In the genomic region with DNA sequence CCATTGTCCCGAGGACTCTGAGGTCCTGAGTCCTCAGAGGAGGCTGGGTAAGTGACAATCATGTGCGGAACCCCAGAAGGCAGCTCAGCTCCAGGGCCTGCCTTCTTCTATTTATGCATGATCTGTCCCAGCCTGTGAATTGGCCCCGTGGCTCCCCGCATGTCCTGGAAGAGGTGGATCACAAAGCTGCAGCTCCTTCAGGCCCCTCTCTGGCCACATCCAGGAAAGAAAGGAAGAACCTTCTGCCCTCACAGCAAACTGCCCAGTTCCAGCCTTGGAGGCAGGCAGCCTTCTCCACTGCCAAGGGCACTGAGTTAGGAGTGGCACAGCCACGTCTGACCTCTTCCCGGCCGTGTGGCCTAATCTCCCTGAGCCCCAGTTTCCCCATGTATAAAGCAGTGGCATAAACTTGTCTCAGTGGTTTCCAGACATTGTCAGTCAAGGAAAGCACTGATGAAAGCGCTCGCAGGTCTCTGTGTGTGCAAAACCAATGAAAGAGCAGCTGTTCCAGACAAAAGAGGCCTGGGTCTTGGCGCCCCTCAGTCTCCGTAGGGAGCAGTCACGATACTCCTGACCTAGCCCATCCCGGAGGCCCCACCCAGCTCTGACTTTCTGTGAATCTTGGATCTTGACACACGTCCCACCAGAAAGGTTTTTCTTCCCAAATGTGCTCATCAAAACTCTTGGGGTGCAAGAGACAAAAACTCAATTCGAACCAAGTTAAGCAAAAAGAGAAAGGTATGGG, we compare ENCODE assay signal across 22 cellular contexts.
DNase-seq lines count a peak whose midpoint lies in the region; ATAC-seq, FAIRE-seq and TF ChIP-seq lines count a peak whose summit lies in the region.
"Had no signal": no experiment of that assay in that cellular context is flagged by ENCODE, and none has a peak within 500 bp of the region (broad histone marks: within the 10 kb centered on the region; RNA-seq: fewer than 3 reads in every experiment).

No MANE protein-coding gene starts in this region.

- WGBS in H1 (ENCODE audit: extremely low coverage in 1 of 2, insufficient coverage in 1 of 2, insufficient read length in 1 of 2, insufficient replicate concordance in 2 of 2, low coverage in 1 of 2, low lambda C conversion rate in 2 of 2, missing lambda C conversion rate in 1 of 2), 2 experiments = 79% methylated on average over 15 of the region's 15 CpGs; no CpG with 5 or more reads in 1 of the 2 experiments
- no CpG with 5 or more reads among the region's 15 CpGs for WGBS in neuronal stem cell (ENCODE audit: extremely low coverage in 2 of 2, insufficient read length in 2 of 2, insufficient replicate concordance in 1 of 2), 2 donors

- H3K4me3 ChIP-seq in GM23338 (no peak overlapping the region), H1 (ENCODE audit: extremely low read depth in 1 of 4, insufficient read depth in 2 of 4, low read depth in 3 of 4, low read length in 4 of 4) (no peak overlapping the region), neuronal stem cell (ENCODE audit: low read length in 2 of 2) (no peak overlapping the region), lower lobe of right lung (no peak overlapping the region)
- H3K4me3 ChIP-seq: A549; BLaER1 treated with 17β-estradiol and CSF1 and Interleukin-3, amounts not matched to agents 10 nM and 100 nM had no signal

- no peak overlapping the region for H2BK12ac ChIP-seq in H1 (ENCODE audit: low read depth, low read length)
- H2BK12ac ChIP-seq in neuronal stem cell (ENCODE audit: low read length) = no peak overlapping the region

- H3K4me1 ChIP-seq in GM23338 (ENCODE audit: insufficient read depth) (peaks cover 6% of the 10 kb centered on the region; the same call in 1 of the 2 replicates), H1 (replicated peaks in 1 of 4; ENCODE audit: control insufficient read depth in 3 of 4, insufficient read depth in 4 of 4, low read length in 3 of 4) (peaks cover 0 to 2% (median 0%) of the 10 kb centered on the region in 4 experiments; a peak in 1 of 7 replicates), neuronal stem cell (ENCODE audit: control insufficient read depth in 2 of 2, insufficient read depth in 1 of 2, low read depth in 1 of 2, low read length in 2 of 2) (peaks cover 0 to 3% of the 10 kb centered on the region in 2 donors), lower lobe of right lung (peaks cover 17% of the 10 kb centered on the region)
- H3K4me1 ChIP-seq: A549 had no signal

- peak overlapping the region; percentile 95; the same call in 1 of the 2 replicates for H2BK15ac ChIP-seq in H1 (ENCODE audit: low read length)
- no peak overlapping the region for H2BK15ac ChIP-seq in neuronal stem cell (ENCODE audit: low read length)

- H2BK5ac ChIP-seq in H1 (ENCODE audit: low read depth, low read length) = no peak overlapping the region
- no peak overlapping the region for H2BK5ac ChIP-seq in neuronal stem cell (ENCODE audit: low read length)

- H3K36me3 ChIP-seq in GM23338 (ENCODE audit: insufficient read depth) (no peaks in the 10 kb centered on the region), H1 (ENCODE audit: control insufficient read depth in 2 of 4, insufficient read depth in 4 of 4, low read length in 3 of 4) (no peaks in the 10 kb centered on the region), neuronal stem cell (replicated peaks in 1 of 2; ENCODE audit: control insufficient read depth in 2 of 2, insufficient read depth in 2 of 2, low read length in 2 of 2) (no peaks in the 10 kb centered on the region), lower lobe of right lung (no peaks in the 10 kb centered on the region)
- H3K36me3 ChIP-seq: BLaER1 treated with 17β-estradiol and CSF1 and Interleukin-3, amounts not matched to agents 10 nM and 100 nM had no signal

- no peak overlapping the region for H2BK20ac ChIP-seq in H1 (ENCODE audit: low read length)

- H2AK5ac ChIP-seq in H1 (ENCODE audit: low read depth, low read length) (no peak overlapping the region), neuronal stem cell (ENCODE audit: low read depth, low read length) (peak overlapping the region; percentile 67)

- peak; percentile 49 for DNase-seq in activated CD8-positive, alpha-beta memory T cell treated with anti-CD3 and anti-CD28 coated beads for 24 hours
- DNase-seq in activated CD8-positive, alpha-beta memory T cell treated with anti-CD3 and anti-CD28 coated beads, Interleukin-2, amount 10 ng/mL, durations not matched to agents 7 days and 5 days = no peak
- no peak for DNase-seq in GM23338 (ENCODE audit: low spot score)
- DNase-seq in H1 (ENCODE audit: low read depth in 1 of 2, low spot score in 2 of 2) = no peak
- DNase-seq in neuronal stem cell (ENCODE audit: low spot score) = no peak
- DNase-seq in lower lobe of right lung = no peak
- DNase-seq in OCI-M1 (lab: John Stamatoyannopoulos, UW) = no peak
- DNase-seq: AML-193; Caco-2; Calu3; CD4-positive, alpha-beta T cell; CD8-positive, alpha-beta T cell; DMS79 treated with DMSO at 0.1 percent for 48 hours; GF-D8 had no signal

- H2AFZ ChIP-seq in GM23338 (peak overlapping the region; percentile 10; the same call in 1 of the 2 replicates), H1 (ENCODE audit: low read length) (peak overlapping the region; percentile 45; the same call in 1 of the 2 replicates), neuronal stem cell (ENCODE audit: low read length) (no peak overlapping the region)

- TF ChIP-seq CTCF in GM23338 (conservative IDR thresholded peaks at IDR 0.05; ENCODE audit: low read depth in 2 of 2) (no peak), H1 (IDR thresholded peaks at IDR 0.05; ENCODE audit: control extremely low read depth in 1 of 3, insufficient read depth in 1 of 3, low read depth in 1 of 3, low read length in 3 of 3) (no peak), lower lobe of right lung (IDR thresholded peaks at IDR 0.05) (no peak)

- TF ChIP-seq EP300 in H1 (IDR thresholded peaks at IDR 0.05; ENCODE audit: borderline replicate concordance in 1 of 2, low read depth in 2 of 2, low read length in 2 of 2) = no peak

- intact Hi-C loops in lower lobe of right lung (cut with DNase I) = no loop called here

- TF ChIP-seq POLR2A in H1 (IDR thresholded peaks at IDR 0.05; ENCODE audit: control extremely low read depth in 1 of 2, low read depth in 2 of 2, low read length in 2 of 2) = no peak

- CTCF ChIA-PET in activated CD8-positive, alpha-beta memory T cell treated with anti-CD3 and anti-CD28 coated beads, Interleukin-2, amount 10 ng/mL, durations not matched to agents 7 days and 5 days (lab: Charles Lee) = no interaction called here
- CTCF ChIA-PET in H1 (lab: Charles Lee; ENCODE audit: partially characterized antibody) = interaction anchor here (0.9 kb wide), 1 partner anchor 53 kb away, joined by 4 read pairs; no protein-coding TSS in a partner anchor

- no peaks in the 10 kb centered on the region for H3K79me1 ChIP-seq in H1 (ENCODE audit: low read depth, low read length)
- H3K79me1 ChIP-seq in neuronal stem cell (ENCODE audit: low read depth, low read length) = no peaks in the 10 kb centered on the region

- H3K9me3 Mint-ChIP-seq in activated CD8-positive, alpha-beta memory T cell treated with anti-CD3 and anti-CD28 coated beads, Interleukin-2, amount 10 ng/mL, durations not matched to agents 7 days and 5 days (ENCODE audit: low read depth) = no peaks in the 10 kb centered on the region
- no peaks in the 10 kb centered on the region for H3K9me3 Mint-ChIP-seq in GM23338
- H3K9me3 Mint-ChIP-seq: CD4-positive, alpha-beta T cell; CD8-positive, alpha-beta T cell had no signal

- FAIRE-seq in H1 (lab: Jason Lieb, UNC) = no peak
- FAIRE-seq: A549, D721Med, G401.6, GM12891 had no signal

- TF ChIP-seq RAD21 in H1 (IDR thresholded peaks at IDR 0.05 in 1 of 2, conservative IDR thresholded peaks at IDR 0.05 in 1 of 2; ENCODE audit: low read depth in 2 of 2, low read length in 2 of 2) = no peak

- H4K20me1 ChIP-seq in GM23338 (replicated peaks; ENCODE audit: insufficient read depth) = no peaks in the 10 kb centered on the region
- H4K20me1 ChIP-seq in H1 (replicated peaks in 1 of 2; ENCODE audit: control insufficient read depth in 1 of 2, insufficient read depth in 2 of 2, low read length in 2 of 2) = no peaks in the 10 kb centered on the region
- H4K20me1 ChIP-seq: BLaER1 treated with 17β-estradiol and CSF1 and Interleukin-3, amounts not matched to agents 10 nM and 100 nM had no signal

- no peak overlapping the region for H3K56ac ChIP-seq in H1 (replicated peaks; ENCODE audit: insufficient read length, low read depth, low read length)

- no peaks in the 10 kb centered on the region for H3K23me2 ChIP-seq in H1 (ENCODE audit: low read depth, low read length)

- H3K4ac ChIP-seq in H1 (replicated peaks; ENCODE audit: insufficient read length, low read depth, low read length) = no peak overlapping the region
- H3K4ac ChIP-seq in neuronal stem cell (ENCODE audit: low read length) = no peak overlapping the region

- no peaks in the 10 kb centered on the region for H3K27me3 ChIP-seq in GM23338 (ENCODE audit: insufficient read depth)
- H3K27me3 ChIP-seq in H1 (replicated peaks in 1 of 4; ENCODE audit: control insufficient read depth in 3 of 4, extremely low read depth in 1 of 4, insufficient read depth in 3 of 4, low read length in 3 of 4) = no peaks in the 10 kb centered on the region
- peaks cover 0 to 52% (median 0%) of the 10 kb centered on the region in 3 experiments for H3K27me3 ChIP-seq in neuronal stem cell (ENCODE audit: control insufficient read depth in 3 of 3, insufficient read depth in 3 of 3, low read depth in 1 of 3, low read length in 3 of 3)
- no peaks in the 10 kb centered on the region for H3K27me3 ChIP-seq in lower lobe of right lung (ENCODE audit: low read depth)

- no peaks in the 10 kb centered on the region for H3F3A ChIP-seq in GM23338 (replicated peaks; ENCODE audit: low read depth)

- H4K5ac ChIP-seq in H1 (ENCODE audit: insufficient read length, low read depth, low read length) = no peak overlapping the region

- peaks cover 31% of the 10 kb centered on the region for H3K4me1 Mint-ChIP-seq in activated CD8-positive, alpha-beta memory T cell treated with anti-CD3 and anti-CD28 coated beads, Interleukin-2, amount 10 ng/mL, durations not matched to agents 7 days and 5 days
- peaks cover 15% of the 10 kb centered on the region; the same call in 2 of the 3 replicates for H3K4me1 Mint-ChIP-seq in GM23338

- H3K18ac ChIP-seq in H1 (ENCODE audit: extremely low read depth, low read length) (no peak overlapping the region), neuronal stem cell (ENCODE audit: low read length) (peak overlapping the region; percentile 24)

- no peak for ATAC-seq in activated CD8-positive, alpha-beta memory T cell treated with anti-CD3 and anti-CD28 coated beads, Interleukin-2, amount 10 ng/mL, durations not matched to agents 7 days and 5 days
- ATAC-seq in GM23338 (no peak), lower lobe of right lung (no peak)
- ATAC-seq: A549; CD8-positive, alpha-beta T cell had no signal

- peaks cover 3% of the 10 kb centered on the region for H3K36me3 Mint-ChIP-seq in activated CD8-positive, alpha-beta memory T cell treated with anti-CD3 and anti-CD28 coated beads, Interleukin-2, amount 10 ng/mL, durations not matched to agents 7 days and 5 days
- H3K36me3 Mint-ChIP-seq in GM23338 (ENCODE audit: low read depth) = no peaks in the 10 kb centered on the region
- H3K36me3 Mint-ChIP-seq: CD8-positive, alpha-beta T cell had no signal

- POLR2A ChIA-PET in H1 (lab: Charles Lee; ENCODE audit: partially characterized antibody) = no interaction called here

- H3K4me3 Mint-ChIP-seq in activated CD8-positive, alpha-beta memory T cell treated with anti-CD3 and anti-CD28 coated beads, Interleukin-2, amount 10 ng/mL, durations not matched to agents 7 days and 5 days = no peak overlapping the region
- no peak overlapping the region for H3K4me3 Mint-ChIP-seq in GM23338
- H3K4me3 Mint-ChIP-seq: B cell; CD4-positive, alpha-beta T cell; CD8-positive, alpha-beta T cell had no signal

- no peak overlapping the region for H3K27ac Mint-ChIP-seq in activated CD8-positive, alpha-beta memory T cell treated with anti-CD3 and anti-CD28 coated beads, Interleukin-2, amount 10 ng/mL, durations not matched to agents 7 days and 5 days
- no peak overlapping the region for H3K27ac Mint-ChIP-seq in GM23338
- H3K27ac Mint-ChIP-seq: B cell; CD4-positive, alpha-beta T cell; CD8-positive, alpha-beta T cell had no signal

- no peak overlapping the region for H3K4me2 ChIP-seq in GM23338
- no peak overlapping the region for H3K4me2 ChIP-seq in H1 (ENCODE audit: insufficient read depth in 1 of 2, low read depth in 2 of 2, low read length in 2 of 2)
- H3K4me2 ChIP-seq in neuronal stem cell (ENCODE audit: insufficient read depth, low read length, poor library complexity, severe bottlenecking) = no peak overlapping the region
- H3K4me2 ChIP-seq: A549; BLaER1 treated with 17β-estradiol and CSF1 and Interleukin-3, amounts not matched to agents 10 nM and 100 nM had no signal

- H3K9me3 ChIP-seq in H1 (ENCODE audit: insufficient read depth in 2 of 2, low read depth in 1 of 2, low read length in 1 of 2) (0 out of 4 replicates have a peak, but pooled peaks cover 0 to 3% of the 10 kb centered on the region in 2 experiments), neuronal stem cell (replicated peaks in 1 of 2; ENCODE audit: control insufficient read depth in 2 of 2, insufficient read depth in 1 of 2, low read depth in 1 of 2, low read length in 2 of 2) (no peaks in the 10 kb centered on the region), lower lobe of right lung (no peaks in the 10 kb centered on the region)
- H3K9me3 ChIP-seq: A549, Caco-2 had no signal

- no peaks in the 10 kb centered on the region for H3K79me2 ChIP-seq in GM23338 (replicated peaks; ENCODE audit: insufficient read depth)
- H3K79me2 ChIP-seq in H1 (ENCODE audit: control insufficient read depth in 1 of 2, insufficient read depth in 2 of 2, low read length in 2 of 2) = no peaks in the 10 kb centered on the region

- no peak overlapping the region for H2BK120ac ChIP-seq in H1 (replicated peaks; ENCODE audit: low read depth, low read length)
- H2BK120ac ChIP-seq in neuronal stem cell (ENCODE audit: low read depth, low read length) = no peak overlapping the region

- H3K27ac ChIP-seq in GM23338 (ENCODE audit: low read depth) (no peak overlapping the region), H1 (ENCODE audit: low read depth, low read length) (no peak overlapping the region), neuronal stem cell (replicated peaks; ENCODE audit: low read length) (no peak overlapping the region), lower lobe of right lung (no peak overlapping the region)
- H3K27ac ChIP-seq: 22Rv1; A549; BLaER1 treated with 17β-estradiol and CSF1 and Interleukin-3, amounts not matched to agents 10 nM and 100 nM; C4-2B had no signal

- H3K23ac ChIP-seq in H1 (ENCODE audit: insufficient read length) = no peak overlapping the region
- no peak overlapping the region for H3K23ac ChIP-seq in neuronal stem cell (ENCODE audit: low read depth, low read length, poor library complexity)

- H3K9me2 ChIP-seq in GM23338 (ENCODE audit: insufficient read depth) = no peaks in the 10 kb centered on the region

- H3K27me3 Mint-ChIP-seq in activated CD8-positive, alpha-beta memory T cell treated with anti-CD3 and anti-CD28 coated beads, Interleukin-2, amount 10 ng/mL, durations not matched to agents 7 days and 5 days = peaks cover 20% of the 10 kb centered on the region
- H3K27me3 Mint-ChIP-seq in GM23338 (ENCODE audit: insufficient read depth, low read depth, poor library complexity) = peaks cover 9% of the 10 kb centered on the region
- H3K27me3 Mint-ChIP-seq: CD4-positive, alpha-beta T cell had no signal

- H4K8ac ChIP-seq in H1 (ENCODE audit: extremely low read depth, insufficient read depth, low read length) (no peak overlapping the region), neuronal stem cell (ENCODE audit: low read depth, low read length) (no peak overlapping the region)

- H4K91ac ChIP-seq in H1 (replicated peaks; ENCODE audit: insufficient read length, low read length) = no peak overlapping the region
- H4K91ac ChIP-seq in neuronal stem cell (ENCODE audit: low read depth, low read length, poor library complexity) = no peak overlapping the region

- no peak overlapping the region; a peak in 1 of 7 replicates for H3K9ac ChIP-seq in H1 (replicated peaks in 1 of 4; ENCODE audit: extremely low read depth in 1 of 4, low read depth in 3 of 4, low read length in 3 of 4)
- peak overlapping the region; percentile 25 for H3K9ac ChIP-seq in neuronal stem cell (ENCODE audit: low read depth, low read length, poor library complexity)
- H3K9ac ChIP-seq: BLaER1 treated with 17β-estradiol and CSF1 and Interleukin-3, amounts not matched to agents 10 nM and 100 nM had no signal

- H3K14ac ChIP-seq in H1 (ENCODE audit: insufficient read length) = no peak overlapping the region
- no peak overlapping the region for H3K14ac ChIP-seq in neuronal stem cell (ENCODE audit: low read length)
